Comparison of ENCODE assay signal across 1 cellular context in genomic region chr4:168451331-168451730, GRCh38.
TF ChIP-seq lines count a peak whose summit lies in the region.

No MANE protein-coding gene starts in this region.

TF ChIP-seq in HepG2, 621 proteins besides CTCF, POLR2A, EP300 and RAD21:
- TF ChIP-seq ZBTB8A (CRISPR knock-in tag; IDR thresholded peaks at IDR 0.05; ENCODE audit: borderline replicate concordance, low read depth) (no peak), PCBP1 (IDR thresholded peaks at IDR 0.05; ENCODE audit: borderline replicate concordance, low read depth, low read length) (no peak), ZNF574 (CRISPR knock-in tag; IDR thresholded peaks at IDR 0.05) (no peak), ZNF850 (CRISPR knock-in tag; conservative IDR thresholded peaks at IDR 0.05) (no peak), GTF2F1 (IDR thresholded peaks at IDR 0.05; ENCODE audit: low read length) (no peak), NR2C2 (CRISPR knock-in tag; IDR thresholded peaks at IDR 0.05; ENCODE audit: borderline replicate concordance) (no peak), HNF1B (CRISPR knock-in tag; IDR thresholded peaks at IDR 0.05) (no peak), ZFP91 (CRISPR knock-in tag; IDR thresholded peaks at IDR 0.05; ENCODE audit: borderline replicate concordance) (no peak), ZNF839 (CRISPR knock-in tag; IDR thresholded peaks at IDR 0.05; ENCODE audit: borderline replicate concordance) (no peak)
